In the genomic region with DNA sequence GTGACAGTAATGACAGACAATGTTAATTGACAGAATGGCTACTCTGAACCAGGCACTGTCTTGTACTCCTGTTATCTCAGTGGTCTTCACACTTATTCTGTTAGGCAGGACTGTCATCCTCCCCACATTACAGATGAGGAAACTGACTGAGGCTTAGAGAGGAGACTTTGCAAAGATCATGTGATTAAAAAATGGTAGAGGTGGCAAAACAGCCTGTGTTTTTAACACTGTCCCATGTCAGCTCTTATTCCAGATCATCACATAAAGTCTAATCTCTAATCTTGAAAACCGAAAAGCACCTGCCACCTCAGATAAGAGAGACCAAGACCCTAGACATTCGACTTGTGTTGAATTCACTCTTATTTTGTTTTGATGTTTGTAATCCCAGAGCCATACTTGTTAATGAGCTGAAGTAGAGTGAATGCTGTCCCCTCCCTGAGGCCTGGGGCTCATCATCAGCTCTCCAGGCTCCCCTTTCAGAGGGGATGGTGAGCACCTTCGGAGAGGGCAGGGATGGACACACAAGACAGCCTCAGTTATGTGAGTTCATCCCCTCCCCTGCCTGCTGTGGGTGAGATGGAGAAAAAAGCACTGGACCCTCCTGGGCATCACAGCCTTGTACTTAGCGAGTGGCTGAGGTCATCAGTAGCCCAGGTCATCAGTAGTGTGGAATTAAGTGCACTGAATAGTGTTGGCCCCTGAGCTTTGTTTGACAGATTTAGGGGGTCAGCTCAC, we compare ENCODE assay signal across 2 cellular contexts.
TF ChIP-seq lines count a peak whose summit lies in the region.

No MANE protein-coding gene starts in this region.

TF ChIP-seq in HCT116, 20 proteins besides CTCF, POLR2A, EP300 and RAD21:
- TF ChIP-seq ZNF274 (IDR thresholded peaks at IDR 0.05; ENCODE audit: low read depth, low read length) = no peak
- no peak for TF ChIP-seq SIN3A (IDR thresholded peaks at IDR 0.05; ENCODE audit: low read depth)
- TF ChIP-seq, protein P1, sequence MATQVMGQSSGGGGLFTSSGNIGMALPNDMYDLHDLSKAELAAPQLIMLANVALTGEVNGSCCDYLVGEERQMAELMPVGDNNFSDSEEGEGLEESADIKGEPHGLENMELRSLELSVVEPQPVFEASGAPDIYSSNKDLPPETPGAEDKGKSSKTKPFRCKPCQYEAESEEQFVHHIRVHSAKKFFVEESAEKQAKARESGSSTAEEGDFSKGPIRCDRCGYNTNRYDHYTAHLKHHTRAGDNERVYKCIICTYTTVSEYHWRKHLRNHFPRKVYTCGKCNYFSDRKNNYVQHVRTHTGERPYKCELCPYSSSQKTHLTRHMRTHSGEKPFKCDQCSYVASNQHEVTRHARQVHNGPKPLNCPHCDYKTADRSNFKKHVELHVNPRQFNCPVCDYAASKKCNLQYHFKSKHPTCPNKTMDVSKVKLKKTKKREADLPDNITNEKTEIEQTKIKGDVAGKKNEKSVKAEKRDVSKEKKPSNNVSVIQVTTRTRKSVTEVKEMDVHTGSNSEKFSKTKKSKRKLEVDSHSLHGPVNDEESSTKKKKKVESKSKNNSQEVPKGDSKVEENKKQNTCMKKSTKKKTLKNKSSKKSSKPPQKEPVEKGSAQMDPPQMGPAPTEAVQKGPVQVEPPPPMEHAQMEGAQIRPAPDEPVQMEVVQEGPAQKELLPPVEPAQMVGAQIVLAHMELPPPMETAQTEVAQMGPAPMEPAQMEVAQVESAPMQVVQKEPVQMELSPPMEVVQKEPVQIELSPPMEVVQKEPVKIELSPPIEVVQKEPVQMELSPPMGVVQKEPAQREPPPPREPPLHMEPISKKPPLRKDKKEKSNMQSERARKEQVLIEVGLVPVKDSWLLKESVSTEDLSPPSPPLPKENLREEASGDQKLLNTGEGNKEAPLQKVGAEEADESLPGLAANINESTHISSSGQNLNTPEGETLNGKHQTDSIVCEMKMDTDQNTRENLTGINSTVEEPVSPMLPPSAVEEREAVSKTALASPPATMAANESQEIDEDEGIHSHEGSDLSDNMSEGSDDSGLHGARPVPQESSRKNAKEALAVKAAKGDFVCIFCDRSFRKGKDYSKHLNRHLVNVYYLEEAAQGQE (IDR thresholded peaks at IDR 0.05; ENCODE audit: low read depth) = no peak
- TF ChIP-seq ELF1 (IDR thresholded peaks at IDR 0.05; ENCODE audit: borderline replicate concordance, low read depth) = no peak
- no peak for TF ChIP-seq POLR2AphosphoS5 (IDR thresholded peaks at IDR 0.05; ENCODE audit: low read depth, low read length)
- no peak for TF ChIP-seq EGR1 (IDR thresholded peaks at IDR 0.05; ENCODE audit: low read depth)
- TF ChIP-seq YY1 (IDR thresholded peaks at IDR 0.05; ENCODE audit: extremely low read depth, insufficient replicate concordance, low read depth, low read length) = no peak
- TF ChIP-seq TCF7L2 (IDR thresholded peaks at IDR 0.05; ENCODE audit: borderline replicate concordance, extremely low read depth, insufficient read depth, insufficient read length) = no peak
- no peak for TF ChIP-seq CBX3 (IDR thresholded peaks at IDR 0.05; ENCODE audit: low read depth)

TF ChIP-seq in GM12878, 131 proteins besides CTCF, POLR2A, EP300 and RAD21:
- TF ChIP-seq NBN (IDR thresholded peaks at IDR 0.05) = no peak
- TF ChIP-seq CHD1 (IDR thresholded peaks at IDR 0.05; ENCODE audit: low read depth, low read length) = no peak
- TF ChIP-seq SRF (IDR thresholded peaks at IDR 0.05; ENCODE audit: low read depth in 2 of 2, low read length in 2 of 2) = no peak
- TF ChIP-seq ZSCAN29 (IDR thresholded peaks at IDR 0.05) = no peak
- TF ChIP-seq, protein P2, sequence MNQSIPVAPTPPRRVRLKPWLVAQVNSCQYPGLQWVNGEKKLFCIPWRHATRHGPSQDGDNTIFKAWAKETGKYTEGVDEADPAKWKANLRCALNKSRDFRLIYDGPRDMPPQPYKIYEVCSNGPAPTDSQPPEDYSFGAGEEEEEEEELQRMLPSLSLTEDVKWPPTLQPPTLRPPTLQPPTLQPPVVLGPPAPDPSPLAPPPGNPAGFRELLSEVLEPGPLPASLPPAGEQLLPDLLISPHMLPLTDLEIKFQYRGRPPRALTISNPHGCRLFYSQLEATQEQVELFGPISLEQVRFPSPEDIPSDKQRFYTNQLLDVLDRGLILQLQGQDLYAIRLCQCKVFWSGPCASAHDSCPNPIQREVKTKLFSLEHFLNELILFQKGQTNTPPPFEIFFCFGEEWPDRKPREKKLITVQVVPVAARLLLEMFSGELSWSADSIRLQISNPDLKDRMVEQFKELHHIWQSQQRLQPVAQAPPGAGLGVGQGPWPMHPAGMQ (IDR thresholded peaks at IDR 0.05; ENCODE audit: borderline replicate concordance) = no peak
- TF ChIP-seq, protein P3, sequence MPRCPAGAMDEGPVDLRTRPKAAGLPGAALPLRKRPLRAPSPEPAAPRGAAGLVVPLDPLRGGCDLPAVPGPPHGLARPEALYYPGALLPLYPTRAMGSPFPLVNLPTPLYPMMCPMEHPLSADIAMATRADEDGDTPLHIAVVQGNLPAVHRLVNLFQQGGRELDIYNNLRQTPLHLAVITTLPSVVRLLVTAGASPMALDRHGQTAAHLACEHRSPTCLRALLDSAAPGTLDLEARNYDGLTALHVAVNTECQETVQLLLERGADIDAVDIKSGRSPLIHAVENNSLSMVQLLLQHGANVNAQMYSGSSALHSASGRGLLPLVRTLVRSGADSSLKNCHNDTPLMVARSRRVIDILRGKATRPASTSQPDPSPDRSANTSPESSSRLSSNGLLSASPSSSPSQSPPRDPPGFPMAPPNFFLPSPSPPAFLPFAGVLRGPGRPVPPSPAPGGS (IDR thresholded peaks at IDR 0.05; ENCODE audit: borderline replicate concordance, insufficient read depth, low read depth, low read length, poor library complexity, severe bottlenecking) = no peak
- TF ChIP-seq, protein P4, sequence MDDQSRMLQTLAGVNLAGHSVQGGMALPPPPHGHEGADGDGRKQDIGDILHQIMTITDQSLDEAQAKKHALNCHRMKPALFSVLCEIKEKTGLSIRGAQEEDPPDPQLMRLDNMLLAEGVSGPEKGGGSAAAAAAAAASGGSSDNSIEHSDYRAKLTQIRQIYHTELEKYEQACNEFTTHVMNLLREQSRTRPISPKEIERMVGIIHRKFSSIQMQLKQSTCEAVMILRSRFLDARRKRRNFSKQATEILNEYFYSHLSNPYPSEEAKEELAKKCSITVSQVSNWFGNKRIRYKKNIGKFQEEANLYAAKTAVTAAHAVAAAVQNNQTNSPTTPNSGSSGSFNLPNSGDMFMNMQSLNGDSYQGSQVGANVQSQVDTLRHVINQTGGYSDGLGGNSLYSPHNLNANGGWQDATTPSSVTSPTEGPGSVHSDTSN (IDR thresholded peaks at IDR 0.05; ENCODE audit: insufficient replicate concordance, low read depth, low read length) = no peak
- TF ChIP-seq, protein P5, sequence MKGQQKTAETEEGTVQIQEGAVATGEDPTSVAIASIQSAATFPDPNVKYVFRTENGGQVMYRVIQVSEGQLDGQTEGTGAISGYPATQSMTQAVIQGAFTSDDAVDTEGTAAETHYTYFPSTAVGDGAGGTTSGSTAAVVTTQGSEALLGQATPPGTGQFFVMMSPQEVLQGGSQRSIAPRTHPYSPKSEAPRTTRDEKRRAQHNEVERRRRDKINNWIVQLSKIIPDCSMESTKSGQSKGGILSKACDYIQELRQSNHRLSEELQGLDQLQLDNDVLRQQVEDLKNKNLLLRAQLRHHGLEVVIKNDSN (IDR thresholded peaks at IDR 0.05; ENCODE audit: borderline replicate concordance, extremely low read length, insufficient read depth, low read depth, low read length) = no peak
